ENCODE assay signal across 1 cellular context in the genomic region with DNA sequence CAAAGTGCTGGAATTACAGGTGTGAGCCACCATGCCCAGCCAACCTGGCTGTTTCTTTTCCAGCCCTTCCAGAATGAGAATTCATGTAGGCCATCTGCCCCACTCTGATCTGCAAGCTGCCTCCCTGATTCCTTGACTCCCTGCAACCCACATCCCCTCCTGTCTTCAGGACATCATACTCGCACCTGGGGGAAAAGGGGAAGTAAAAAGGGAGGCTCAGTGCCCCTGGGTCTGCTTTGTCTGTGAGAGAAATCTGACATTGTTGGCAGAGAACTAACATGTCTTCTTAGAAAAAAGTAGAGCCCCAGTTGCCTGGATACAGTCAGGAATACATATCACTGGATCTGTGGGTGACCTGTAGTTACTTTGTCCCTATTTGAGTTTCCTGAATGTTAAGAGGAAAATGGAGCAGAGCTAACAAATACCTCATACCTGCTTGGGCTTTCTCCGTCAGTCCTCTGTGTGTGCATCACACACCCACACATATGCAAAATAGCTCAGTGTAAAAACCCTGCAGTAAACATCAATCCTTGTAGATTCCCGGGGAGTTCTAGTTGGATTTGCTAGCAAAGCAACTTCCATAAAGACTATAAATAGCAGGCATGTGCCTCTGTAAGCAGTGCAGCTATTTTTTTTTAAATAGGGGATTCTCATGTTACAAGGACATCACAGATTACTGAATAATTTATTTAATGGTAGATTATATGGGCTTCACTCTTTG.
TF ChIP-seq lines count a peak whose summit lies in the region.

No MANE protein-coding gene starts in this region.

TF ChIP-seq in WTC11, 78 proteins besides CTCF, POLR2A, EP300 and RAD21 (continued from another document):
- TF ChIP-seq, protein P1, sequence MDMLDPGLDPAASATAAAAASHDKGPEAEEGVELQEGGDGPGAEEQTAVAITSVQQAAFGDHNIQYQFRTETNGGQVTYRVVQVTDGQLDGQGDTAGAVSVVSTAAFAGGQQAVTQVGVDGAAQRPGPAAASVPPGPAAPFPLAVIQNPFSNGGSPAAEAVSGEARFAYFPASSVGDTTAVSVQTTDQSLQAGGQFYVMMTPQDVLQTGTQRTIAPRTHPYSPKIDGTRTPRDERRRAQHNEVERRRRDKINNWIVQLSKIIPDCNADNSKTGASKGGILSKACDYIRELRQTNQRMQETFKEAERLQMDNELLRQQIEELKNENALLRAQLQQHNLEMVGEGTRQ (CRISPR knock-in tag; IDR thresholded peaks at IDR 0.05) = no peak
- TF ChIP-seq, protein P2, sequence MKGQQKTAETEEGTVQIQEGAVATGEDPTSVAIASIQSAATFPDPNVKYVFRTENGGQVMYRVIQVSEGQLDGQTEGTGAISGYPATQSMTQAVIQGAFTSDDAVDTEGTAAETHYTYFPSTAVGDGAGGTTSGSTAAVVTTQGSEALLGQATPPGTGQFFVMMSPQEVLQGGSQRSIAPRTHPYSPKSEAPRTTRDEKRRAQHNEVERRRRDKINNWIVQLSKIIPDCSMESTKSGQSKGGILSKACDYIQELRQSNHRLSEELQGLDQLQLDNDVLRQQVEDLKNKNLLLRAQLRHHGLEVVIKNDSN (CRISPR knock-in tag; IDR thresholded peaks at IDR 0.05) = no peak
- TF ChIP-seq, protein P3, sequence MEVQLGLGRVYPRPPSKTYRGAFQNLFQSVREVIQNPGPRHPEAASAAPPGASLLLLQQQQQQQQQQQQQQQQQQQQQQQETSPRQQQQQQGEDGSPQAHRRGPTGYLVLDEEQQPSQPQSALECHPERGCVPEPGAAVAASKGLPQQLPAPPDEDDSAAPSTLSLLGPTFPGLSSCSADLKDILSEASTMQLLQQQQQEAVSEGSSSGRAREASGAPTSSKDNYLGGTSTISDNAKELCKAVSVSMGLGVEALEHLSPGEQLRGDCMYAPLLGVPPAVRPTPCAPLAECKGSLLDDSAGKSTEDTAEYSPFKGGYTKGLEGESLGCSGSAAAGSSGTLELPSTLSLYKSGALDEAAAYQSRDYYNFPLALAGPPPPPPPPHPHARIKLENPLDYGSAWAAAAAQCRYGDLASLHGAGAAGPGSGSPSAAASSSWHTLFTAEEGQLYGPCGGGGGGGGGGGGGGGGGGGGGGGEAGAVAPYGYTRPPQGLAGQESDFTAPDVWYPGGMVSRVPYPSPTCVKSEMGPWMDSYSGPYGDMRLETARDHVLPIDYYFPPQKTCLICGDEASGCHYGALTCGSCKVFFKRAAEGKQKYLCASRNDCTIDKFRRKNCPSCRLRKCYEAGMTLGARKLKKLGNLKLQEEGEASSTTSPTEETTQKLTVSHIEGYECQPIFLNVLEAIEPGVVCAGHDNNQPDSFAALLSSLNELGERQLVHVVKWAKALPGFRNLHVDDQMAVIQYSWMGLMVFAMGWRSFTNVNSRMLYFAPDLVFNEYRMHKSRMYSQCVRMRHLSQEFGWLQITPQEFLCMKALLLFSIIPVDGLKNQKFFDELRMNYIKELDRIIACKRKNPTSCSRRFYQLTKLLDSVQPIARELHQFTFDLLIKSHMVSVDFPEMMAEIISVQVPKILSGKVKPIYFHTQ (CRISPR knock-in tag; IDR thresholded peaks at IDR 0.05) = no peak
- TF ChIP-seq ZNF416 (CRISPR knock-in tag; IDR thresholded peaks at IDR 0.05) (no peak), TEAD1 (CRISPR knock-in tag; IDR thresholded peaks at IDR 0.05) (no peak), ZNF317 (CRISPR knock-in tag; IDR thresholded peaks at IDR 0.05; ENCODE audit: borderline replicate concordance, low read depth) (no peak)
